8 cellular contexts compared by ENCODE assay signal in the genomic region with DNA sequence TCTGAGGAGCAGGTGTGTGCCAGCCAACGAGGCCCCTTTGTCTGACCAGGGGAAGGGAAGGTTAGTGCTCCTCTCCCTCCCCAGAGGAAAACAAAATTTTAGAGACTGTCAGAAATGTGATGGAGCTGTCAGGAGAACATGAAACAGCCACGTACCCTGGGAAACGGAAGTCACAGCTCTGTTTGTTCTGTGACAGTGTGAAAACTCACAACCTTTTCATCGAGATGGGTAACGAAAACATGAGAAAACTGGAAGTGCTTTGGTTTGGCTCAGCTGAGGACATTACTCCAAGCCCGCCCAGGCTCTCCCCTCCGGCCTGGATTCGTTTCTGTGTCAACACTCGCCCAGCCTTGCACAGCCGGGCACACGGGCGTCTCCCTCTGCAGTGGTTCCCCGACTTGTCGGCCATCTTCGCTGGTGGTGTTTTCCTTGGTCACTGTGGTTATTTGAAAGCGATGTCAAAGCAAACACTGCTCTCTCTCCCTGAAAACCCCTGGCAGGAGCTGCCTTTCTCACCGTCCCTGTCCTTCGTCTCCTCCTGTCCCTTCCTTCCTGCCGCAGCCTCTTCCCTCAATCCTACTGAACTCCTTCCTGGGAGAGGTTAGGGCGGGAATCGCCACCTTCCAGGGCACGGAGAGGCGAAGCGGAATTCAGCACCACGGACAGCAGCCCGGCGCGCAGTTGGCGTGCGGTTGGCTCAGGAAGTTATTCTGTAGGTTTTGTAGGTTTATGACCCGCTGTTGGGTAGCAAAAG.
DNase-seq lines count a peak whose midpoint lies in the region; ATAC-seq lines count a peak whose summit lies in the region.

No MANE protein-coding gene starts in this region.

- DNase-seq in GOT3 (lab: John Stamatoyannopoulos, UW) (peak; percentile 16), SKM-1 treated with dmso at 0.1 percent for 144 hours (lab: John Stamatoyannopoulos, UW; ENCODE audit: unreplicated experiment) (no peak), NCI-H526 treated with DMSO at 0.1 percent for 48 hours (lab: John Stamatoyannopoulos, UW) (no peak), HK-2 (ENCODE audit: unreplicated experiment) (no peak)
- peak; percentile 59 to 65 for DNase-seq in activated CD4-positive, alpha-beta T cell treated with anti-CD3 and anti-CD28 coated beads for 24 hours (ENCODE audit: low read depth in 2 of 2)
- DNase-seq in effector CD8-positive, alpha-beta T cell (lab: John Stamatoyannopoulos, UW), result peak; percentile 41
- peak; percentile 60 for DNase-seq in stimulated activated CD4-positive, alpha-beta T cell treated with anti-CD3 and anti-CD28 coated beads, Interleukin-1b, Interleukin-23, amount 100 ng/mL, for 48 hours

- ATAC-seq in HG02981 (IDR thresholded peaks at IDR 0.05; ENCODE audit: unreplicated experiment), result no peak

Comparison
In these comparisons a context has a peak if more than half of its experiments do, and no peak if none do; other contexts are left out.
1. DNase-seq: peak in GOT3 (single experiment), activated CD4-positive, alpha-beta T cell treated with anti-CD3 and anti-CD28 coated beads for 24 hours (2 of 2), effector CD8-positive, alpha-beta T cell (single experiment) and stimulated activated CD4-positive, alpha-beta T cell treated with anti-CD3 and anti-CD28 coated beads, Interleukin-1b, Interleukin-23, amount 100 ng/mL, for 48 hours (single experiment); none in SKM-1 treated with dmso at 0.1 percent for 144 hours (single experiment), NCI-H526 treated with DMSO at 0.1 percent for 48 hours (single experiment) and HK-2 (single experiment).